25 cellular contexts compared by ENCODE assay signal in the genomic region with DNA sequence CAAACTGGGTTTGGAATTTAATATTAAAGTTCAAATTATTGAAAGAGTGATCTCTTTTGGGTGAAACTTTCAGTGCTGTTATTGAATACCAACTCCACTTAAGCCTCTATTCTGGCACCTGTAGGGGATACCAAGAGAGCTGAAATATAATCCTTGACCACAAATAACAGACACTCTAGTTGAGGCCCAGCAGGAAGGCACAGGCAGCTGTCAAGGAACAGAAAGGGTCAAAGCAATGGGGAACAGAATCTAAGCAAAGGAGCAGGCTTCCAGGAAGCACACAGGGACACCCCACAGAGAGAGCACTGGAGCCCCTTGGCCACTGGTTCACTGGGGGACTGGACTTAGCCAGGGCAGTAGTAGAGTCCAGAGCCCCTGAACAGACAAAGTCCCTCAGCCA.
"Had no signal": no experiment of that assay in that cellular context is flagged by ENCODE, and none has a peak within 500 bp of the region (broad histone marks: within the 10 kb centered on the region; RNA-seq: fewer than 3 reads in every experiment).

No MANE protein-coding gene starts in this region.

- H2AFZ ChIP-seq: hepatocyte had no signal

- H3K4me3 ChIP-seq: gastroesophageal sphincter, hepatocyte, spleen, testis, transverse colon had no signal

- H3K27ac ChIP-seq: gastroesophageal sphincter, hepatocyte, spleen, testis, transverse colon had no signal

- H3K79me2 ChIP-seq: hepatocyte had no signal

- H3K27me3 ChIP-seq: hepatocyte, testis, transverse colon had no signal

- H3K4me2 ChIP-seq: hepatocyte had no signal

- H3K36me3 ChIP-seq: gastroesophageal sphincter, spleen, transverse colon had no signal

- H3K27me3 Mint-ChIP-seq: activated CD4-positive, alpha-beta memory T cell treated with anti-CD3 and anti-CD28 coated beads, Interleukin-2, amount 10 ng/mL, durations not matched to agents 7 days and 5 days; activated CD4-positive, alpha-beta T cell treated with anti-CD3 and anti-CD28 coated beads, Interleukin-2, amount 10 ng/mL, durations not matched to agents 7 days and 5 days; activated T-helper 17 cell treated with anti-CD3 and anti-CD28 coated beads, Interleukin-2, amount 50 U/mL, for 72 hours had no signal

- H3K4me1 ChIP-seq: gastroesophageal sphincter, testis, transverse colon had no signal

- DNase-seq: activated CD4-positive, alpha-beta memory T cell treated with anti-CD3 and anti-CD28 coated beads, Interleukin-2, amount 10 ng/mL, durations not matched to agents 7 days and 5 days; activated CD4-positive, alpha-beta T cell treated with anti-CD3 and anti-CD28 coated beads for 1 hour; activated CD4-positive, alpha-beta T cell treated with anti-CD3 and anti-CD28 coated beads, Interleukin-2, amount 10 ng/mL, durations not matched to agents 7 days and 5 days; activated gamma-delta T cell treated with Interleukin-2 at 50 U/mL for 16 hours; activated naive CD4-positive, alpha-beta T cell treated with anti-CD3 and anti-CD28 coated beads, Interleukin-2, amount 50 U/mL, for 16 hours; activated T-cell treated with anti-CD3 and anti-CD28 coated beads, Interleukin-2, amount 50 U/mL, for 4 hours; amniotic stem cell; caudate nucleus; cortex of kidney; left colon; mammary epithelial cell; naive B cell; occipital lobe; right cardiac atrium; spleen; stimulated activated naive CD4-positive, alpha-beta T cell treated with Interleukin-2 at 50 U/mL for 16 hours; T1000; testis; transverse colon had no signal

- H3K27ac Mint-ChIP-seq: activated CD4-positive, alpha-beta memory T cell treated with anti-CD3 and anti-CD28 coated beads, Interleukin-2, amount 10 ng/mL, durations not matched to agents 7 days and 5 days; activated CD4-positive, alpha-beta T cell treated with anti-CD3 and anti-CD28 coated beads, Interleukin-2, amount 10 ng/mL, durations not matched to agents 7 days and 5 days; activated T-helper 17 cell treated with anti-CD3 and anti-CD28 coated beads, Interleukin-2, amount 50 U/mL, for 72 hours; naive B cell; WTC11 had no signal

- H3K9me3 ChIP-seq: gastroesophageal sphincter, testis, transverse colon had no signal

- H3K9me3 Mint-ChIP-seq: activated T-cell treated with anti-CD3 and anti-CD28 coated beads, Interleukin-2, amount 50 U/mL, for 4 hours; activated T-helper 17 cell treated with anti-CD3 and anti-CD28 coated beads, Interleukin-2, amount 50 U/mL, for 72 hours had no signal

- H3K36me3 Mint-ChIP-seq: naive B cell, WTC11 had no signal

- H3K4me3 Mint-ChIP-seq: activated CD4-positive, alpha-beta memory T cell treated with anti-CD3 and anti-CD28 coated beads, Interleukin-2, amount 10 ng/mL, durations not matched to agents 7 days and 5 days; activated CD4-positive, alpha-beta T cell treated with anti-CD3 and anti-CD28 coated beads, Interleukin-2, amount 10 ng/mL, durations not matched to agents 7 days and 5 days; activated T-cell treated with anti-CD3 and anti-CD28 coated beads, Interleukin-2, amount 50 U/mL, for 4 hours; activated T-helper 17 cell treated with anti-CD3 and anti-CD28 coated beads, Interleukin-2, amount 50 U/mL, for 72 hours; naive B cell; WTC11 had no signal

- FAIRE-seq: endothelial cell of umbilical vein, keratinocyte had no signal

- ATAC-seq: activated T-cell treated with anti-CD3 and anti-CD28 coated beads, Interleukin-2, amount 50 U/mL, for 4 hours; activated T-helper 17 cell treated with anti-CD3 and anti-CD28 coated beads, Interleukin-2, amount 50 U/mL, for 72 hours; gastroesophageal sphincter; left colon; right cardiac atrium; WTC11 had no signal
